31 cellular contexts compared by ENCODE assay signal in genomic region chr7:68744036-68744435, GRCh38.
"Had no signal": no experiment of that assay in that cellular context is flagged by ENCODE, and none has a peak within 500 bp of the region (broad histone marks: within the 10 kb centered on the region; RNA-seq: fewer than 3 reads in every experiment).

No MANE protein-coding gene starts in this region.

- ATAC-seq: activated CD8-positive, alpha-beta T cell treated with anti-CD3 and anti-CD28 coated beads for 36 hours; activated T-cell treated with anti-CD3 and anti-CD28 coated beads, Interleukin-2, amount 50 U/mL, for 72 hours; activated T-helper 17 cell treated with anti-CD3 and anti-CD28 coated beads, Interleukin-2, amount 50 U/mL, for 72 hours had no signal

- H3K36me3 ChIP-seq: brain microvascular endothelial cell had no signal

- H3K9ac ChIP-seq: KMS-11 had no signal

- H3K4me2 ChIP-seq: KMS-11, PC-9 had no signal

- H3K4me3 ChIP-seq: PC-9 had no signal

- DNase-seq: activated CD4-positive, alpha-beta T cell treated with anti-CD3 and anti-CD28 coated beads, Interleukin-2, amount 10 ng/mL, durations not matched to agents 24 days and 14 days; activated CD4-positive, alpha-beta T cell treated with anti-CD3 and anti-CD28 coated beads, Interleukin-2, amount 50 U/mL, for 4 hours; activated CD8-positive, alpha-beta T cell treated with anti-CD3 and anti-CD28 coated beads for 36 hours; activated effector memory CD4-positive, alpha-beta T cell treated with anti-CD3 and anti-CD28 coated beads, Interleukin-2, amount 50 U/mL, for 16 hours; activated naive CD4-positive, alpha-beta T cell; activated naive CD4-positive, alpha-beta T cell treated with anti-CD3 and anti-CD28 coated beads, Interleukin-2, amount 50 U/mL, for 16 hours; activated naive CD8-positive, alpha-beta T cell treated with anti-CD3 and anti-CD28 coated beads for 36 hours; activated T-cell treated with anti-CD3 and anti-CD28 coated beads, Interleukin-2, amount 50 U/mL, for 1 hour; activated T-cell treated with anti-CD3 and anti-CD28 coated beads, Interleukin-2, amount 50 U/mL, for 72 hours; amniotic stem cell; aorta; brain microvascular endothelial cell; central memory CD4-positive, alpha-beta T cell; NCI-H1092 treated with DMSO at 0.1 percent for 48 hours; NCI-H146; NCI-H1930; NCI-H2081 treated with DMSO at 0.1 percent for 48 hours; NCI-H2171 treated with DMSO at 0.1 percent for 48 hours; NCI-H2227 treated with DMSO at 0.1 percent for 48 hours; NCI-H446; NCI-H510A treated with DMSO at 0.1 percent for 48 hours; PC-9; Right ventricle myocardium superior; SW 1271; T-helper 1 cell; T-helper 2 cell; T1000 had no signal

- H3K27ac ChIP-seq: brain microvascular endothelial cell, KMS-11, PC-9 had no signal

- H3K27me3 ChIP-seq: brain microvascular endothelial cell had no signal

- FAIRE-seq: colon, RCC 7860 had no signal

- H2AFZ ChIP-seq: PC-9 had no signal
